8 cellular contexts compared by ENCODE assay signal in genomic region chr22:20904008-20904979, GRCh38. TPM values are rescaled to one million over a fixed set of nuclear protein-coding genes. Genes with fewer than 3 reads are reported as not detected.
A peak's percentile ranks its signal among the peaks of the same experiment; 100 is the strongest.
DNase-seq lines count a peak whose midpoint lies in the region; ATAC-seq and TF ChIP-seq lines count a peak whose summit lies in the region.
"Had no signal": no experiment of that assay in that cellular context is flagged by ENCODE, and none has a peak within 500 bp of the region (broad histone marks: within the 10 kb centered on the region; RNA-seq: fewer than 3 reads in every experiment).

No MANE protein-coding gene starts in this region.

- TF ChIP-seq CTCF in RWPE2 (IDR thresholded peaks at IDR 0.05; ENCODE audit: poor library complexity, severe bottlenecking): no peak
- no peak for TF ChIP-seq CTCF in foreskin keratinocyte (conservative IDR thresholded peaks at IDR 0.05)

- no peaks in the 10 kb centered on the region for H3K27me3 ChIP-seq in RWPE2 (ENCODE audit: insufficient read depth, poor library complexity, severe bottlenecking)
- no peaks in the 10 kb centered on the region for H3K27me3 ChIP-seq in foreskin keratinocyte
- no peaks in the 10 kb centered on the region for H3K27me3 ChIP-seq in subcutaneous abdominal adipose tissue (ENCODE audit: control insufficient read depth in 5 of 5, insufficient read depth in 4 of 5, low read length in 5 of 5)

- H3K9ac ChIP-seq in subcutaneous abdominal adipose tissue (ENCODE audit: low read length in 5 of 5): no peak overlapping the region

- peaks cover 19% of the 10 kb centered on the region for H3K4me1 ChIP-seq in RWPE2 (ENCODE audit: insufficient read depth, poor library complexity, severe bottlenecking)
- H3K4me1 ChIP-seq in foreskin keratinocyte: peaks cover 16% of the 10 kb centered on the region
- H3K4me1 ChIP-seq in subcutaneous abdominal adipose tissue (ENCODE audit: control insufficient read depth in 5 of 5, insufficient read depth in 5 of 5, low read length in 5 of 5): peaks cover 0 to 5% (median 0%) of the 10 kb centered on the region in 5 donors

- DNase-seq in HCEC 1CT: peak; percentile 99
- DNase-seq in RWPE2 (ENCODE audit: low spot score): peak; percentile 73
- peak; percentile 95 to 98 for DNase-seq in foreskin keratinocyte
- DNase-seq in cerebellar nuclear complex (lab: John Stamatoyannopoulos, UW): no peak
- DNase-seq in NCI-H2107 treated with DMSO at 0.1 percent for 48 hours (lab: John Stamatoyannopoulos, UW; ENCODE audit: unreplicated experiment): no peak
- DNase-seq: T-helper 9 cell had no signal

- H3K36me3 ChIP-seq in RWPE2 (ENCODE audit: low read depth) (no peaks in the 10 kb centered on the region), subcutaneous abdominal adipose tissue (ENCODE audit: control insufficient read depth in 5 of 5, insufficient read depth in 5 of 5, low read length in 5 of 5) (no peaks in the 10 kb centered on the region)

- H3K9me3 ChIP-seq in RWPE2 (ENCODE audit: severe bottlenecking) (no peaks in the 10 kb centered on the region), subcutaneous abdominal adipose tissue (ENCODE audit: control insufficient read depth in 5 of 5, low read length in 5 of 5) (no peaks in the 10 kb centered on the region)

- ATAC-seq in RWPE2 (ENCODE audit: low read depth): peak; percentile 92
- ATAC-seq in foreskin keratinocyte: peak; percentile 93
- ATAC-seq in GM21619 (IDR thresholded peaks at IDR 0.05; ENCODE audit: unreplicated experiment): no peak

- H3K4me3 ChIP-seq in RWPE2 (ENCODE audit: severe bottlenecking) (no peak overlapping the region), subcutaneous abdominal adipose tissue (ENCODE audit: low read depth in 1 of 5, low read length in 5 of 5) (no peak overlapping the region)

- peak overlapping the region; percentile 68 for H3K27ac ChIP-seq in RWPE2 (ENCODE audit: poor library complexity, severe bottlenecking)
- peak overlapping the region; percentile 68 for H3K27ac ChIP-seq in foreskin keratinocyte
- peak overlapping the region; percentile 8 for H3K27ac ChIP-seq in subcutaneous abdominal adipose tissue (ENCODE audit: low read depth, low read length)

RNA-seq across cellular contexts. Expression of gene CRKL, which starts 12.9 kb away (rescaled TPM):
- 63.4 and 64.7 TPM in 2 replicates for total RNA-seq in foreskin keratinocyte
- 18.0 and 22.1 TPM in 2 replicates for polyA plus RNA-seq in foreskin keratinocyte

RNA-seq across cellular contexts. Expression of gene SNAP29, which starts 45.5 kb away (rescaled TPM):
- 16.3 and 17.7 TPM in 2 replicates for total RNA-seq in foreskin keratinocyte
- polyA plus RNA-seq in foreskin keratinocyte: 29.2 and 36.5 TPM in 2 replicates

RNA-seq across cellular contexts. Expression of gene PI4KA, which starts 45.7 kb away (rescaled TPM):
- total RNA-seq in foreskin keratinocyte: 26.0 and 27.9 TPM in 2 replicates
- 19.7 and 20.9 TPM in 2 replicates for polyA plus RNA-seq in foreskin keratinocyte

Comparison
In these comparisons a context has a peak if more than half of its experiments do, and no peak if none do; other contexts are left out.
1. DNase-seq: peak in HCEC 1CT (single experiment), RWPE2 (single experiment) and foreskin keratinocyte (2 of 2); none in cerebellar nuclear complex (0 of 2) and NCI-H2107 treated with DMSO at 0.1 percent for 48 hours (single experiment).
2. H3K27ac ChIP-seq: peak in every context shown above with its lines; median percentile 68 in RWPE2; 68 in foreskin keratinocyte; 8 in subcutaneous abdominal adipose tissue.